In the genomic region with DNA sequence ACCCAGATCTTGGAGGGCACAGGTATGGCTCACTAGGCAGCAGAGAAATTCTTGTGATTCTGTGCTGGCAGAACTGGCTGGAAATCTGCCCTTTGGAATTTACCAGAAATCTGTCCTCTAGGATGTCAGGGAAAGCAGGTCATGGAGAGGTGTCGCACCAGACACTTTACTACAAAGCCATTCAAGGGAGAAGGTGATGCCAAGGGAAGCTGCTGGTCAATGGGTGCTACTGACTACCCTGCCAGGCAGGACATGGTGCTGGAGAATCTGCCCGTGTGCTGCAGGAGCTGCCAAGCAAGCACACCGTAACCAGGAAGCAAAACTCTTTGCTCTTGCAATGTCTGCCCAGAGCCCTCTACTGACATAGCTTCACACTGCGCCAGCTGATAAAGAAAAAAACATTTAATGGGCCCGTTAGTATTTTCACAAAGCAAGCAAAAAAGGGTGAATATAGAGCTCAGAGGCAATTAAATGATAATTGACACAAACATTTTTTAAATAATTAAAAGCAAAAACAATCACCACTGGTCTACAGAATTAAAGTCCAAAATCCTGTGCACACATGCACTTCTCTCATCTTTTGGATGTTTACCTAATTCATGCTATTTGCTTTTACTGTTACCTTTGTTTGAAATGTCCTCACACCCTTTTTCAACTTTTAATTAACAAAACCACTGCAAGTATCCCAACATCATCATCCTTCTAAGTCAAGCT, we compare ENCODE assay signal across 8 cellular contexts. TPM values are rescaled to one million over a fixed set of nuclear protein-coding genes. Genes with fewer than 3 reads are reported as not detected.
A peak's percentile ranks its signal among the peaks of the same experiment; 100 is the strongest.
DNase-seq lines count a peak whose midpoint lies in the region; ATAC-seq, FAIRE-seq and TF ChIP-seq lines count a peak whose summit lies in the region.
"Had no signal": no experiment of that assay in that cellular context is flagged by ENCODE, and none has a peak within 500 bp of the region (broad histone marks: within the 10 kb centered on the region; RNA-seq: fewer than 3 reads in every experiment).

No MANE protein-coding gene starts in this region.

- no peak overlapping the region for H3K9ac ChIP-seq in neuronal stem cell (ENCODE audit: low read depth, low read length, poor library complexity)

- H3K27me3 Mint-ChIP-seq in endothelial cell (ENCODE audit: unreplicated experiment) = no peaks in the 10 kb centered on the region

- H3K9me3 Mint-ChIP-seq in endothelial cell (ENCODE audit: unreplicated experiment) = no peaks in the 10 kb centered on the region

- no peak overlapping the region for H3K4me3 ChIP-seq in neuronal stem cell (ENCODE audit: low read length in 2 of 2)

- ATAC-seq in GM19467 (IDR thresholded peaks at IDR 0.05; ENCODE audit: unreplicated experiment) = peak; percentile 69

- peaks cover 4% of the 10 kb centered on the region for H3K4me1 Mint-ChIP-seq in endothelial cell (ENCODE audit: unreplicated experiment)

- no peak overlapping the region for H4K8ac ChIP-seq in neuronal stem cell (ENCODE audit: low read depth, low read length)

- H3K4me1 ChIP-seq in neuronal stem cell (ENCODE audit: control insufficient read depth in 2 of 2, insufficient read depth in 1 of 2, low read depth in 1 of 2, low read length in 2 of 2) = no peaks in the 10 kb centered on the region

- H3K4me2 ChIP-seq in neuronal stem cell (ENCODE audit: insufficient read depth, low read length, poor library complexity, severe bottlenecking) = no peak overlapping the region

- no peaks in the 10 kb centered on the region for H3K79me1 ChIP-seq in neuronal stem cell (ENCODE audit: low read depth, low read length)

- H3K4me3 Mint-ChIP-seq in endothelial cell (ENCODE audit: unreplicated experiment) = no peak overlapping the region
- H3K4me3 Mint-ChIP-seq: activated naive CD8-positive, alpha-beta T cell had no signal

- H3K27me3 ChIP-seq in neuronal stem cell (ENCODE audit: control insufficient read depth in 3 of 3, insufficient read depth in 3 of 3, low read depth in 1 of 3, low read length in 3 of 3) = no peaks in the 10 kb centered on the region

- H2AK5ac ChIP-seq in neuronal stem cell (ENCODE audit: low read depth, low read length) = no peak overlapping the region

- WGBS in neuronal stem cell (ENCODE audit: extremely low coverage in 2 of 2, insufficient read length in 2 of 2, insufficient replicate concordance in 1 of 2), 2 donors = no CpG with 5 or more reads among the region's 5 CpGs

- no peak overlapping the region for H2BK120ac ChIP-seq in neuronal stem cell (ENCODE audit: low read depth, low read length)

- H3K36me3 ChIP-seq in neuronal stem cell (replicated peaks in 1 of 2; ENCODE audit: control insufficient read depth in 2 of 2, insufficient read depth in 2 of 2, low read length in 2 of 2) = no peaks in the 10 kb centered on the region

- no peak overlapping the region for H3K23ac ChIP-seq in neuronal stem cell (ENCODE audit: low read depth, low read length, poor library complexity)

- no peak overlapping the region for H3K4ac ChIP-seq in neuronal stem cell (ENCODE audit: low read length)

- DNase-seq in ELR (ENCODE audit: low read depth) = peak; percentile 72
- peak; percentile 82 for DNase-seq in HuH-7 (ENCODE audit: low spot score)
- DNase-seq in RCC 7860 (ENCODE audit: low spot score) = peak; percentile 58
- DNase-seq in endothelial cell (ENCODE audit: low spot score) = peak; percentile 11
- DNase-seq in neuronal stem cell (ENCODE audit: low spot score) = no peak
- DNase-seq in activated CD4-positive, CD25-positive, alpha-beta regulatory T cell treated with anti-CD3 and anti-CD28 coated beads, Interleukin-2, amount 50 U/mL, for 72 hours = no peak

- H3K27ac ChIP-seq in neuronal stem cell (replicated peaks; ENCODE audit: low read length) = no peak overlapping the region

- no peaks in the 10 kb centered on the region for H3K36me3 Mint-ChIP-seq in endothelial cell (ENCODE audit: low read depth, unreplicated experiment)
- H3K36me3 Mint-ChIP-seq: activated naive CD8-positive, alpha-beta T cell had no signal

- H2BK5ac ChIP-seq in neuronal stem cell (ENCODE audit: low read length) = no peak overlapping the region

- H4K91ac ChIP-seq in neuronal stem cell (ENCODE audit: low read depth, low read length, poor library complexity) = no peak overlapping the region

- peak overlapping the region; percentile 72 for H2AFZ ChIP-seq in neuronal stem cell (ENCODE audit: low read length)

- H2BK12ac ChIP-seq in neuronal stem cell (ENCODE audit: low read length) = no peak overlapping the region

- peak; percentile 33 for FAIRE-seq in RCC 7860 (lab: Jason Lieb, UNC)

- no peak overlapping the region for H3K27ac Mint-ChIP-seq in endothelial cell (ENCODE audit: unreplicated experiment)
- H3K27ac Mint-ChIP-seq: activated naive CD8-positive, alpha-beta T cell had no signal

- no peak overlapping the region for H3K14ac ChIP-seq in neuronal stem cell (ENCODE audit: low read length)

- no peak for TF ChIP-seq CTCF in endothelial cell (IDR thresholded peaks at IDR 0.05; ENCODE audit: unreplicated experiment)

- H3K9me3 ChIP-seq in neuronal stem cell (replicated peaks in 1 of 2; ENCODE audit: control insufficient read depth in 2 of 2, insufficient read depth in 1 of 2, low read depth in 1 of 2, low read length in 2 of 2) = no peaks in the 10 kb centered on the region

- H3K18ac ChIP-seq in neuronal stem cell (ENCODE audit: low read length) = no peak overlapping the region

- no peak overlapping the region for H2BK15ac ChIP-seq in neuronal stem cell (ENCODE audit: low read length)

RNA-seq across cellular contexts. Expression of gene FBXO28, which starts 7.2 kb away (rescaled TPM):
- 40.6 TPM for total RNA-seq in endothelial cell (ENCODE audit: unreplicated experiment)
- polyA plus RNA-seq in neuronal stem cell (2013, experiment 1 of 2) = 11.7 TPM
- 12.2 TPM for polyA plus RNA-seq in neuronal stem cell (2013, experiment 2 of 2)

Comparison
In these comparisons a context has a peak if more than half of its experiments do, and no peak if none do; other contexts are left out.
1. DNase-seq: peak in ELR (single experiment), HuH-7 (single experiment), RCC 7860 (single experiment) and endothelial cell (single experiment); none in neuronal stem cell (single experiment) and activated CD4-positive, CD25-positive, alpha-beta regulatory T cell treated with anti-CD3 and anti-CD28 coated beads, Interleukin-2, amount 50 U/mL, for 72 hours (single experiment).